1 cellular context compared by ENCODE assay signal in genomic region chr20:44509762-44510161, GRCh38.
TF ChIP-seq lines count a peak whose summit lies in the region.

No MANE protein-coding gene starts in this region.

TF ChIP-seq in GM12878, 131 proteins besides CTCF, POLR2A, EP300 and RAD21:
- no peak for TF ChIP-seq NR2C2 (IDR thresholded peaks at IDR 0.05; ENCODE audit: borderline replicate concordance, control insufficient read depth, insufficient read length, low read depth)
- TF ChIP-seq POLR2AphosphoS2 (IDR thresholded peaks at IDR 0.05; ENCODE audit: low read depth, low read length), result no peak
